In genomic region chr6:67916389-67916788, GRCh38 we compare ENCODE assay signal across 33 cellular contexts.
DNase-seq lines count a peak whose midpoint lies in the region; ATAC-seq, FAIRE-seq and TF ChIP-seq lines count a peak whose summit lies in the region.
"Had no signal": no experiment of that assay in that cellular context is flagged by ENCODE, and none has a peak within 500 bp of the region (broad histone marks: within the 10 kb centered on the region; RNA-seq: fewer than 3 reads in every experiment).

No MANE protein-coding gene starts in this region.

- CTCF ChIA-PET in K562 (lab: Yijun Ruan, JAX; ENCODE audit: low intra/inter-chr PET ratio), result no interaction called here

- H3K4me3 Mint-ChIP-seq in mesothelial cell of epicardium, result no peak overlapping the region
- H3K4me3 Mint-ChIP-seq: activated B cell treated with CpG ODN at 0.5 μM for 24 hours; activated naive CD8-positive, alpha-beta T cell treated with anti-CD3 and anti-CD28 coated beads, Interleukin-2, amount 10 ng/mL, durations not matched to agents 7 days and 5 days; activated T-cell treated with anti-CD3 and anti-CD28 coated beads, Interleukin-2, amount 50 U/mL, for 24 hours; nephron; stimulated activated naive CD8-positive, alpha-beta T cell treated with anti-CD3 and anti-CD28 coated beads, Interleukin-15, amount 100 ng/mL, for 72 hours had no signal

- TF ChIP-seq POLR2A in K562 (conservative IDR thresholded peaks at IDR 0.05), result no peak
- TF ChIP-seq POLR2A in GM18505 (IDR thresholded peaks at IDR 0.05; ENCODE audit: borderline replicate concordance, extremely low read depth, insufficient read depth, insufficient read length), result no peak

- no peaks in the 10 kb centered on the region for H3K36me3 ChIP-seq in K562 (ENCODE audit: control insufficient read depth, insufficient read depth, low read length)
- H3K36me3 ChIP-seq: esophagus squamous epithelium, HAP-1, ovary, thoracic aorta, uterus had no signal

- H3K4me2 ChIP-seq in K562 (ENCODE audit: insufficient read depth, low read length), result no peak overlapping the region
- H3K4me2 ChIP-seq: smooth muscle cell had no signal

- H3K4me1 ChIP-seq in K562 (replicated peaks in 1 of 2; ENCODE audit: control insufficient read depth in 2 of 2, insufficient read depth in 2 of 2, low read length in 2 of 2), result no peaks in the 10 kb centered on the region
- H3K4me1 ChIP-seq: body of pancreas, esophagus squamous epithelium, HAP-1, uterus had no signal

- H3K4me3 ChIP-seq in K562, result no peak overlapping the region
- H3K4me3 ChIP-seq: body of pancreas, dorsolateral prefrontal cortex, esophagus squamous epithelium, HAP-1, lung, ovary, smooth muscle cell, thoracic aorta, uterus had no signal

- H3K4me1 Mint-ChIP-seq in mesothelial cell of epicardium, result peaks cover 6% of the 10 kb centered on the region
- H3K4me1 Mint-ChIP-seq: activated B cell treated with CpG ODN at 0.5 μM for 24 hours; activated naive CD8-positive, alpha-beta T cell treated with anti-CD3 and anti-CD28 coated beads, Interleukin-2, amount 10 ng/mL, durations not matched to agents 7 days and 5 days; nephron; stimulated activated naive CD8-positive, alpha-beta T cell treated with anti-CD3 and anti-CD28 coated beads, Interleukin-15, amount 100 ng/mL, for 72 hours had no signal

- no peak overlapping the region for H3K9ac ChIP-seq in K562 (ENCODE audit: insufficient read depth in 1 of 2, low read depth in 2 of 2, low read length in 2 of 2)

- H3K9me3 Mint-ChIP-seq in mesothelial cell of epicardium, result peaks cover 16% of the 10 kb centered on the region
- H3K9me3 Mint-ChIP-seq: nephron had no signal

- POLR2A ChIA-PET in K562 (lab: Yijun Ruan, JAX), result no interaction called here

- DNase-seq in AG08396 (ENCODE audit: low spot score) (peak; percentile 2), HTR-8/SVneo (ENCODE audit: insufficient read length, low spot score) (peak; percentile 27), K562 (ENCODE audit: extremely low read depth in 1 of 4, low spot score in 3 of 4) (no peak), mesothelial cell of epicardium (ENCODE audit: low spot score in 2 of 2, unreplicated experiment in 2 of 2) (no peak), cerebellum (ENCODE audit: low spot score) (no peak), NCI-H510A (lab: John Stamatoyannopoulos, UW) (no peak), GM03348 (ENCODE audit: low spot score) (no peak)
- DNase-seq: activated B cell treated with CpG ODN at 0.5 μM for 24 hours; activated CD4-positive, alpha-beta T cell treated with anti-CD3 and anti-CD28 coated beads, Interleukin-2, amount 50 U/mL, for 1 hour; activated effector memory CD4-positive, alpha-beta T cell treated with anti-CD3 and anti-CD28 coated beads, Interleukin-2, amount 50 U/mL, for 16 hours; activated naive CD8-positive, alpha-beta T cell treated with anti-CD3 and anti-CD28 coated beads, Interleukin-2, amount 10 ng/mL, durations not matched to agents 7 days and 5 days; activated T-cell treated with anti-CD3 and anti-CD28 coated beads, Interleukin-2, amount 50 U/mL, for 24 hours; body of pancreas; cerebellar nuclear complex; dorsolateral prefrontal cortex; EL; esophagus squamous epithelium; hypothalamus; Kasumi-1; left cardiac atrium; NCI-H2107; NCI-H446 treated with DMSO at 0.1 percent for 48 hours; ovary; RPMI8226; stimulated activated CD4-positive, alpha-beta T cell treated with anti-CD3 and anti-CD28 coated beads, Interleukin-1b, Interleukin-23, amount 100 ng/mL, for 48 hours; stimulated activated naive CD8-positive, alpha-beta T cell treated with anti-CD3 and anti-CD28 coated beads, Interleukin-15, amount 100 ng/mL, for 72 hours; uterus had no signal

- peak overlapping the region; percentile 34 for H3K27ac Mint-ChIP-seq in mesothelial cell of epicardium
- H3K27ac Mint-ChIP-seq: activated B cell treated with CpG ODN at 0.5 μM for 24 hours; activated naive CD8-positive, alpha-beta T cell treated with anti-CD3 and anti-CD28 coated beads, Interleukin-2, amount 10 ng/mL, durations not matched to agents 7 days and 5 days; activated T-cell treated with anti-CD3 and anti-CD28 coated beads, Interleukin-2, amount 50 U/mL, for 24 hours; nephron; stimulated activated naive CD8-positive, alpha-beta T cell treated with anti-CD3 and anti-CD28 coated beads, Interleukin-15, amount 100 ng/mL, for 72 hours had no signal

- BruUV-seq in K562 (replicated peaks; lab: Mats Ljungman, UMichigan), result no TSS peak

- FAIRE-seq in HTR-8/SVneo (lab: Jason Lieb, UNC), result no peak
- FAIRE-seq in K562 (lab: Jason Lieb, UNC), result peak; percentile 19

- TF ChIP-seq RAD21 in K562 (CRISPR knock-in tag; conservative IDR thresholded peaks at IDR 0.05 in 1 of 2, IDR thresholded peaks at IDR 0.05 in 1 of 2), result no peak

- no peaks in the 10 kb centered on the region for H3K36me3 Mint-ChIP-seq in mesothelial cell of epicardium
- H3K36me3 Mint-ChIP-seq: activated naive CD8-positive, alpha-beta T cell treated with anti-CD3 and anti-CD28 coated beads, Interleukin-2, amount 10 ng/mL, durations not matched to agents 7 days and 5 days had no signal

- 83% methylated on average over 2 of the region's 2 CpGs for WGBS in K562 (ENCODE audit: insufficient coverage, low coverage, missing lambda C conversion rate)

- no peak overlapping the region for H3K27ac ChIP-seq in K562 (ENCODE audit: extremely low read depth, low read depth, low read length)
- H3K27ac ChIP-seq: body of pancreas, dorsolateral prefrontal cortex, esophagus squamous epithelium, ovary, thoracic aorta, uterus had no signal

- H3K79me2 ChIP-seq in K562 (ENCODE audit: control insufficient read depth, insufficient read depth, low read length), result no peaks in the 10 kb centered on the region

- no peak overlapping the region for H2AFZ ChIP-seq in K562 (ENCODE audit: low read depth, low read length)

- TF ChIP-seq EP300 in K562 (IDR thresholded peaks at IDR 0.05; ENCODE audit: low read length), result no peak

- H3K27me3 ChIP-seq in K562 (ENCODE audit: control insufficient read depth in 2 of 2, insufficient read depth in 2 of 2, low read length in 2 of 2), result no peaks in the 10 kb centered on the region
- H3K27me3 ChIP-seq: body of pancreas, dorsolateral prefrontal cortex, esophagus squamous epithelium, ovary, uterus had no signal

- H3K9me1 ChIP-seq in K562 (ENCODE audit: control insufficient read depth, insufficient read depth, low read length), result no peaks in the 10 kb centered on the region

- in situ Hi-C loops in K562 (cut with MboI), result no loop called here

- ATAC-seq in K562 (no peak), GM18505 (IDR thresholded peaks at IDR 0.05; ENCODE audit: unreplicated experiment) (no peak)
- ATAC-seq: body of pancreas; stimulated activated naive CD8-positive, alpha-beta T cell treated with anti-CD3 and anti-CD28 coated beads, Interleukin-15, amount 100 ng/mL, for 72 hours had no signal

- TF ChIP-seq CTCF in K562 (IDR thresholded peaks at IDR 0.05 in 2 of 3, conservative IDR thresholded peaks at IDR 0.05 in 1 of 3; ENCODE audit: insufficient read depth in 2 of 3, low read depth in 1 of 3, low read length in 3 of 3) (no peak), mesothelial cell of epicardium (IDR thresholded peaks at IDR 0.05; ENCODE audit: unreplicated experiment) (no peak)

- intact Hi-C loops in K562 (cut with micrococcal nuclease), result no loop called here

- peaks cover 11% of the 10 kb centered on the region; the same call in 1 of the 2 replicates for H3K9me3 ChIP-seq in K562 (replicated peaks; ENCODE audit: control insufficient read depth, insufficient read depth, low read depth, low read length)
- H3K9me3 ChIP-seq: body of pancreas, esophagus squamous epithelium, HAP-1, ovary, thoracic aorta, uterus had no signal

- H4K20me1 ChIP-seq in K562 (replicated peaks; ENCODE audit: control insufficient read depth, insufficient read depth, low read length), result no peaks in the 10 kb centered on the region

- H3K27me3 Mint-ChIP-seq in mesothelial cell of epicardium (ENCODE audit: low read depth), result no peaks in the 10 kb centered on the region
- H3K27me3 Mint-ChIP-seq: activated B cell treated with CpG ODN at 0.5 μM for 24 hours; activated naive CD8-positive, alpha-beta T cell treated with anti-CD3 and anti-CD28 coated beads, Interleukin-2, amount 10 ng/mL, durations not matched to agents 7 days and 5 days; activated T-cell treated with anti-CD3 and anti-CD28 coated beads, Interleukin-2, amount 50 U/mL, for 24 hours; stimulated activated naive CD8-positive, alpha-beta T cell treated with anti-CD3 and anti-CD28 coated beads, Interleukin-15, amount 100 ng/mL, for 72 hours had no signal

TF ChIP-seq in K562, 482 proteins besides CTCF, POLR2A, EP300 and RAD21:
- TF ChIP-seq ZNF174 (CRISPR knock-in tag; IDR thresholded peaks at IDR 0.05) (no peak), ZNF408 (CRISPR knock-in tag; IDR thresholded peaks at IDR 0.05; ENCODE audit: low read depth) (no peak), ZNF316 (IDR thresholded peaks at IDR 0.05) (peak; percentile 39), CEBPG (CRISPR knock-in tag; IDR thresholded peaks at IDR 0.05) (no peak), CEBPG (tag; conservative IDR thresholded peaks at IDR 0.05 in 1 of 2, IDR thresholded peaks at IDR 0.05 in 1 of 2) (no peak)

Comparison
In these comparisons a context has a peak if more than half of its experiments do, and no peak if none do; other contexts are left out.
1. DNase-seq: peak in AG08396 (single experiment) and HTR-8/SVneo (single experiment); none in K562 (0 of 4), mesothelial cell of epicardium (0 of 2), cerebellum (single experiment), NCI-H510A (single experiment) and GM03348 (single experiment).